Comparison of ENCODE assay signal across 8 cellular contexts in the genomic region with DNA sequence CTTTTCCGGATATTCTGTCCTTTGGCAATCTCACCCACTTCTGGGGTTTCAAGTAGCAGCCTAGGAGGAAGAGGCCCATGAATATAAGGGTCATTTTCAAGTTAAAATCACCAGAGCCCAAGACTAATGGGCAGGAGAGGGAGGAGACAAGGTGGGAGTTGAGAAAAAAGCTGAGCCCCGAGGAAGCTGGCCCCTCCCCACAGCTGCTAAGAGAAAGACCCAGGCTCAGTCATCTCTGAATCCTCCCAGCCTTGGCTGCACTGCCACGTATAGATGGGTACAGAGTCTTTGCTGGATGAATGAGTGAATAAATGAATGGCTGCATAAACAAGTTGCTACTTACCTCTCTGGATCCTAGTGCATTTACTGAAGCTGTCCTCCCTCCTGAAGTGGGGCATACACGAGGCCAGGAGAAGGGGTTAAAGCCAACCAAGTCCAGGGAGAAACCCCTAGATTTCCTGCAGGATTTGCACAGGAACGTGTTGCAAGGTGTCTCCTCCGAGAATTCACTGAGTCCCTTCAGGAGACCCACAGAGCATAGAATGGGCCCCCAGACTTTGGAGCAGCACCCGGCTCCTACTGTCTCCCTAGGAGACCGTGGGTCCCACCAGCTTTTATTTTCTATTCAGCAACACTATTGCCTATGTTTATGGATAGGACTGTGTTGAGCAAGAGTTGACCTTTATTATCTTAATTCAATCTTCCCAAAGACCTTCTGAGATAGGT.
DNase-seq lines count a peak whose midpoint lies in the region; ATAC-seq and TF ChIP-seq lines count a peak whose summit lies in the region.

No MANE protein-coding gene starts in this region.

- H3K27ac Mint-ChIP-seq in MCF 10A (ENCODE audit: low read depth, unreplicated experiment): peak overlapping the region; percentile 96

- H3K4me1 Mint-ChIP-seq in MCF 10A (ENCODE audit: insufficient read depth, unreplicated experiment): peaks cover 32% of the 10 kb centered on the region

- H3K27ac ChIP-seq in 22Rv1 (peak overlapping the region; percentile 87), HUES6 (ENCODE audit: low read depth, low read length) (peak overlapping the region; percentile 80; the same call in 1 of the 2 replicates), muscle layer of colon (ENCODE audit: low read depth, low read length) (peak overlapping the region; percentile 59)

- H3K4me3 ChIP-seq in HUES6 (ENCODE audit: low read depth, low read length) (no peak overlapping the region), muscle layer of colon (ENCODE audit: low read depth in 1 of 2, low read length in 2 of 2) (no peak overlapping the region), BE2C (ENCODE audit: low read depth, low read length) (no peak overlapping the region)

- TF ChIP-seq CTCF in 22Rv1 (IDR thresholded peaks at IDR 0.05): no peak
- TF ChIP-seq CTCF in MCF 10A (IDR thresholded peaks at IDR 0.05; ENCODE audit: unreplicated experiment): no peak
- TF ChIP-seq CTCF in BE2C (IDR thresholded peaks at IDR 0.05; ENCODE audit: low read depth, low read length): no peak

- no peak for ATAC-seq in HG03565 (IDR thresholded peaks at IDR 0.05; ENCODE audit: unreplicated experiment)

- H3K9me3 ChIP-seq in HUES6 (ENCODE audit: control insufficient read depth, insufficient read depth, low read depth, low read length) (peaks cover 14% of the 10 kb centered on the region), muscle layer of colon (ENCODE audit: low read length) (no peaks in the 10 kb centered on the region), BE2C (no peaks in the 10 kb centered on the region)

- peaks cover 37% of the 10 kb centered on the region for H3K4me1 ChIP-seq in HUES6 (ENCODE audit: control insufficient read depth, insufficient read depth, low read length)
- peaks cover 30% of the 10 kb centered on the region for H3K4me1 ChIP-seq in muscle layer of colon (ENCODE audit: insufficient read depth, low read length)
- H3K4me1 ChIP-seq in BE2C: peaks cover 16% of the 10 kb centered on the region

- intact Hi-C loops in MCF 10A (cut with micrococcal nuclease): no loop called here

- POLR2A ChIA-PET in MCF 10A (lab: Yijun Ruan, JAX): interaction anchor here (0.6 to 2.8 kb wide), 7 partner anchors 10 to 546 kb away, joined by 3 to 14 read pairs (median 3); a partner anchor contains a TSS

- DNase-seq in MCF 10A (ENCODE audit: unreplicated experiment) (no peak), NAMALWA (ENCODE audit: low spot score) (no peak), BE2C (no peak), mesenteric fat pad (ENCODE audit: low spot score) (no peak)

- no peaks in the 10 kb centered on the region for H3K36me3 ChIP-seq in HUES6 (ENCODE audit: control insufficient read depth, insufficient read depth, low read length)
- no peaks in the 10 kb centered on the region for H3K36me3 ChIP-seq in muscle layer of colon (ENCODE audit: insufficient read depth, low read length)
- no peaks in the 10 kb centered on the region for H3K36me3 ChIP-seq in BE2C

- H3K4me3 Mint-ChIP-seq in MCF 10A (ENCODE audit: unreplicated experiment): no peak overlapping the region

- H3K9ac ChIP-seq in HUES6 (ENCODE audit: low read length) (peak overlapping the region; percentile 35), muscle layer of colon (ENCODE audit: low read length) (no peak overlapping the region)

- no peaks in the 10 kb centered on the region for H3K36me3 Mint-ChIP-seq in MCF 10A (ENCODE audit: insufficient read depth, unreplicated experiment)

- H3K27me3 ChIP-seq in HUES6 (ENCODE audit: control insufficient read depth, insufficient read depth, low read length): no peaks in the 10 kb centered on the region
- H3K27me3 ChIP-seq in muscle layer of colon (ENCODE audit: control insufficient read depth in 1 of 2, insufficient read depth in 2 of 2, low read length in 2 of 2): no peaks in the 10 kb centered on the region
- no peaks in the 10 kb centered on the region for H3K27me3 ChIP-seq in BE2C

- H3K27me3 Mint-ChIP-seq in MCF 10A (ENCODE audit: insufficient read depth, unreplicated experiment): no peaks in the 10 kb centered on the region

- CTCF ChIA-PET in MCF 10A (lab: Yijun Ruan, JAX): interaction anchor here (0.9 to 1.3 kb wide), 2 partner anchors 9 to 103 kb away, joined by 3 read pairs; no protein-coding TSS in a partner anchor

- H3K9me3 Mint-ChIP-seq in MCF 10A (ENCODE audit: unreplicated experiment): no peaks in the 10 kb centered on the region

- BruUV-seq in MCF 10A (replicated peaks; lab: Mats Ljungman, UMichigan): no TSS peak
